8 cellular contexts compared by ENCODE assay signal in the genomic region with DNA sequence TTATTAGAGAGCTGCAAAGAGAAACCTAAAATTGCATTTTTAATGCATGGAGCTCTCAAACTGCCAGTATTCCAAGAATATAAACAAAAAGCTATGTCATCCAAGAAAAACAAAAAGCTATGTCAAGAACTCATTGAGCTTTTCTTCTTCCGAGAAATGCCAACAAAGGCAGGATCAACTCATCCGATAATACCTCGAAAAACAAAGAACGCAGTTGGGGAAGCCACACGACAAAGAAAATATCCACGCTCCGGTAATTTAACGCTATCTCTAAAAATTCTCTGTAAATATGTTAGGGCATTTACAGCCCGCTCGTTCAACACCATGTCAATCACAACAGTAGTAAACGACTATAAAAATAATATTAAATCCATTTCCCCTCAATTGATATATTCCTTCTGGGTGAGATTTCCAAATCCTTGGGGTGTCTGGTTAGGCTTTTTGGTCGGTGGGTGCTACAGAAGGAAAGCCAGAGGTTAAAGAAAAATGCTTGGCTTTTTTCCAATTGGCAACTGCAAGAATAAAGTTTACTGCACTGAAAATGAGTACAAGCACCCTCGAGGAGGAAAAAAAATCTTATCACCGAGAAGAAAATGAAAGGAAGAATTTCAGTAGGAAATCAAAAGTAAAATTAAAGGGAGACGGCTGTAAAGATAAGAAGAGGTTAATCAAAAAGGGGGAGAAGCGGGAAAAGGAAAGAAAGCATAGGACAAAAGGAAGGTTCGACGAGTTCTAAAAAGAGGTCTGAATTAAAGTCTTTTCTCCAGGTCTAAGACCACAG. TPM values are rescaled to one million over a fixed set of nuclear protein-coding genes. Genes with fewer than 3 reads are reported as not detected.
A peak's percentile ranks its signal among the peaks of the same experiment; 100 is the strongest.
DNase-seq lines count a peak whose midpoint lies in the region; ATAC-seq and FAIRE-seq lines count a peak whose summit lies in the region.

No MANE protein-coding gene starts in this region.

- peak; percentile 15 for DNase-seq in CD1c-positive myeloid dendritic cell (ENCODE audit: extremely low spot score)
- no peak for DNase-seq in activated T-helper 1 cell treated with anti-CD3 and anti-CD28 coated beads, Interleukin-12 subunit alpha, Interleukin-12 subunit beta, Interleukin-2, Interleukin-4 antibody, amounts not matched to agents 30 ng/mL and 10 ng/mL and 1 ng/mL, durations not matched to agents 14 hours and 24 hours and 36 hours (ENCODE audit: low spot score)
- DNase-seq in small intestine: peak; percentile 66
- DNase-seq in middle frontal gyrus (ENCODE audit: extremely low spot score, low spot score): no peak

- intact Hi-C loops in activated T-helper 1 cell treated with anti-CD3 and anti-CD28 coated beads, Interleukin-12 subunit alpha, Interleukin-12 subunit beta, Interleukin-2, Interleukin-4 antibody, amounts not matched to agents 30 ng/mL and 10 ng/mL and 1 ng/mL, durations not matched to agents 14 hours and 24 hours and 36 hours (cut with micrococcal nuclease): loop anchor here (1.0 to 5.0 kb wide), 10 partner anchors 10 to 860 kb away; a partner anchor contains a TSS

- peaks cover 47% of the 10 kb centered on the region for H3K4me1 Mint-ChIP-seq in activated T-helper 1 cell treated with anti-CD3 and anti-CD28 coated beads, Interleukin-12 subunit alpha, Interleukin-12 subunit beta, Interleukin-2, Interleukin-4 antibody, amounts not matched to agents 30 ng/mL and 10 ng/mL and 1 ng/mL, durations not matched to agents 14 hours and 24 hours and 36 hours (ENCODE audit: low read depth)

- H3K27ac ChIP-seq in HUES6 (ENCODE audit: low read depth, low read length) (peak overlapping the region; percentile 99), small intestine (ENCODE audit: low read depth in 1 of 2, low read length in 1 of 2) (peak overlapping the region; percentile 96 to 99)

- H3K27me3 Mint-ChIP-seq in activated T-helper 1 cell treated with anti-CD3 and anti-CD28 coated beads, Interleukin-12 subunit alpha, Interleukin-12 subunit beta, Interleukin-2, Interleukin-4 antibody, amounts not matched to agents 30 ng/mL and 10 ng/mL and 1 ng/mL, durations not matched to agents 14 hours and 24 hours and 36 hours (ENCODE audit: insufficient read depth): no peaks in the 10 kb centered on the region

- H3K4me1 ChIP-seq in HUES6 (ENCODE audit: control insufficient read depth, insufficient read depth, low read length) (peaks cover 14% of the 10 kb centered on the region), iPS-15b (ENCODE audit: control insufficient read depth, insufficient read depth, low read length) (peaks cover 9% of the 10 kb centered on the region), small intestine (ENCODE audit: control insufficient read depth in 2 of 2, insufficient read depth in 1 of 2, low read depth in 1 of 2, low read length in 1 of 2) (peaks cover 0 to 7% of the 10 kb centered on the region in 2 donors)

- peak overlapping the region; percentile 99 for H3K4me3 Mint-ChIP-seq in activated T-helper 1 cell treated with anti-CD3 and anti-CD28 coated beads, Interleukin-12 subunit alpha, Interleukin-12 subunit beta, Interleukin-2, Interleukin-4 antibody, amounts not matched to agents 30 ng/mL and 10 ng/mL and 1 ng/mL, durations not matched to agents 14 hours and 24 hours and 36 hours

- H3K27ac Mint-ChIP-seq in activated T-helper 1 cell treated with anti-CD3 and anti-CD28 coated beads, Interleukin-12 subunit alpha, Interleukin-12 subunit beta, Interleukin-2, Interleukin-4 antibody, amounts not matched to agents 30 ng/mL and 10 ng/mL and 1 ng/mL, durations not matched to agents 14 hours and 24 hours and 36 hours: peak overlapping the region; percentile 99

- 0% methylated on average over 18 of the region's 18 CpGs for WGBS in small intestine, 3 donors

- H3K36me3 Mint-ChIP-seq in activated T-helper 1 cell treated with anti-CD3 and anti-CD28 coated beads, Interleukin-12 subunit alpha, Interleukin-12 subunit beta, Interleukin-2, Interleukin-4 antibody, amounts not matched to agents 30 ng/mL and 10 ng/mL and 1 ng/mL, durations not matched to agents 14 hours and 24 hours and 36 hours (ENCODE audit: low read depth): peaks cover 10% of the 10 kb centered on the region

- H3K27me3 ChIP-seq in HUES6 (ENCODE audit: control insufficient read depth, insufficient read depth, low read length) (no peaks in the 10 kb centered on the region), iPS-15b (ENCODE audit: control insufficient read depth, insufficient read depth, low read length) (no peaks in the 10 kb centered on the region), small intestine (ENCODE audit: control insufficient read depth in 2 of 2, insufficient read depth in 2 of 2, low read length in 2 of 2) (no peaks in the 10 kb centered on the region)

- H3K9me3 ChIP-seq in HUES6 (ENCODE audit: control insufficient read depth, insufficient read depth, low read depth, low read length): no peaks in the 10 kb centered on the region
- H3K9me3 ChIP-seq in iPS-15b (ENCODE audit: control insufficient read depth, insufficient read depth, low read length): no peaks in the 10 kb centered on the region
- no peaks in the 10 kb centered on the region for H3K9me3 ChIP-seq in small intestine (ENCODE audit: control insufficient read depth, low read depth)

- peak overlapping the region; percentile 99 for H3K4me3 ChIP-seq in HUES6 (ENCODE audit: low read depth, low read length)
- H3K4me3 ChIP-seq in iPS-15b (ENCODE audit: low read depth, low read length): peak overlapping the region; percentile 99
- H3K4me3 ChIP-seq in small intestine (ENCODE audit: low read depth in 1 of 2, low read length in 2 of 2): peak overlapping the region; percentile 54 to 91

- no peak for FAIRE-seq in small intestine (lab: Jason Lieb, UNC)

- H3K36me3 ChIP-seq in HUES6 (ENCODE audit: control insufficient read depth, insufficient read depth, low read length): peaks cover 15% of the 10 kb centered on the region; the same call in 1 of the 2 replicates
- H3K36me3 ChIP-seq in iPS-15b (ENCODE audit: control insufficient read depth, insufficient read depth, low read length): no peaks in the 10 kb centered on the region
- no peaks in the 10 kb centered on the region for H3K36me3 ChIP-seq in small intestine (ENCODE audit: control insufficient read depth in 2 of 2, insufficient read depth in 2 of 2, low read length in 2 of 2)

- H3K9ac ChIP-seq in HUES6 (ENCODE audit: low read length) (peak overlapping the region; percentile 99), iPS-15b (ENCODE audit: low read depth, low read length) (peak overlapping the region; percentile 100)

- H3K9me3 Mint-ChIP-seq in activated T-helper 1 cell treated with anti-CD3 and anti-CD28 coated beads, Interleukin-12 subunit alpha, Interleukin-12 subunit beta, Interleukin-2, Interleukin-4 antibody, amounts not matched to agents 30 ng/mL and 10 ng/mL and 1 ng/mL, durations not matched to agents 14 hours and 24 hours and 36 hours: no peaks in the 10 kb centered on the region

- ATAC-seq in HG03097 (IDR thresholded peaks at IDR 0.05; ENCODE audit: low FRiP score, unreplicated experiment) (no peak), HG03354 (IDR thresholded peaks at IDR 0.05; ENCODE audit: poor library complexity, severe bottlenecking, unreplicated experiment) (no peak)

RNA-seq across cellular contexts. Expression of a gene that starts 0.9 kb away (rescaled TPM):
- 96.8 and 101 TPM in 2 replicates for total RNA-seq in activated T-helper 1 cell treated with anti-CD3 and anti-CD28 coated beads, Interleukin-12 subunit alpha, Interleukin-12 subunit beta, Interleukin-2, Interleukin-4 antibody, amounts not matched to agents 30 ng/mL and 10 ng/mL and 1 ng/mL, durations not matched to agents 14 hours and 24 hours and 36 hours
- 10 to 100 TPM; 30.3 to 47.2 (median 31.7) TPM for polyA plus RNA-seq in small intestine

RNA-seq across cellular contexts. Expression of a gene that starts 10.4 kb away (rescaled TPM):
- total RNA-seq in activated T-helper 1 cell treated with anti-CD3 and anti-CD28 coated beads, Interleukin-12 subunit alpha, Interleukin-12 subunit beta, Interleukin-2, Interleukin-4 antibody, amounts not matched to agents 30 ng/mL and 10 ng/mL and 1 ng/mL, durations not matched to agents 14 hours and 24 hours and 36 hours: 9.7 and 12.7 TPM in 2 replicates
- polyA plus RNA-seq in small intestine: 10 to 100 TPM in 1 of 3 donors, 1 to 10 TPM in 2; 3.2 to 17.0 (median 5.6) TPM

RNA-seq across cellular contexts. Expression of a gene that starts 46.0 kb away (rescaled TPM):
- 384 and 385 TPM in 2 replicates for total RNA-seq in activated T-helper 1 cell treated with anti-CD3 and anti-CD28 coated beads, Interleukin-12 subunit alpha, Interleukin-12 subunit beta, Interleukin-2, Interleukin-4 antibody, amounts not matched to agents 30 ng/mL and 10 ng/mL and 1 ng/mL, durations not matched to agents 14 hours and 24 hours and 36 hours
- polyA plus RNA-seq in small intestine: 100 to 1,000 TPM; 183 to 204 (median 188) TPM

RNA-seq across cellular contexts. Expression of a gene that starts 54.3 kb away (rescaled TPM):
- 88.9 and 89.1 TPM in 2 replicates for total RNA-seq in activated T-helper 1 cell treated with anti-CD3 and anti-CD28 coated beads, Interleukin-12 subunit alpha, Interleukin-12 subunit beta, Interleukin-2, Interleukin-4 antibody, amounts not matched to agents 30 ng/mL and 10 ng/mL and 1 ng/mL, durations not matched to agents 14 hours and 24 hours and 36 hours
- polyA plus RNA-seq in small intestine: 10 to 100 TPM; 58.0 to 61.3 (median 58.1) TPM

RNA-seq across cellular contexts. Expression of a gene that starts 56.7 kb away (rescaled TPM):
- 21.6 and 24.1 TPM in 2 replicates for total RNA-seq in activated T-helper 1 cell treated with anti-CD3 and anti-CD28 coated beads, Interleukin-12 subunit alpha, Interleukin-12 subunit beta, Interleukin-2, Interleukin-4 antibody, amounts not matched to agents 30 ng/mL and 10 ng/mL and 1 ng/mL, durations not matched to agents 14 hours and 24 hours and 36 hours
- polyA plus RNA-seq in small intestine: 1 to 10 TPM; 4.3 to 7.0 (median 6.9) TPM

Comparison
In these comparisons a context has a peak if more than half of its experiments do, and no peak if none do; other contexts are left out.
1. DNase-seq: peak in CD1c-positive myeloid dendritic cell (single experiment) and small intestine (single experiment); none in activated T-helper 1 cell treated with anti-CD3 and anti-CD28 coated beads, Interleukin-12 subunit alpha, Interleukin-12 subunit beta, Interleukin-2, Interleukin-4 antibody, amounts not matched to agents 30 ng/mL and 10 ng/mL and 1 ng/mL, durations not matched to agents 14 hours and 24 hours and 36 hours (single experiment) and middle frontal gyrus (single experiment).
2. Peak in every context shown above with its lines, with median percentiles within 50 percentile points of each other: H3K4me3 ChIP-seq.